ENCODE assay signal across 24 cellular contexts in the genomic region with DNA sequence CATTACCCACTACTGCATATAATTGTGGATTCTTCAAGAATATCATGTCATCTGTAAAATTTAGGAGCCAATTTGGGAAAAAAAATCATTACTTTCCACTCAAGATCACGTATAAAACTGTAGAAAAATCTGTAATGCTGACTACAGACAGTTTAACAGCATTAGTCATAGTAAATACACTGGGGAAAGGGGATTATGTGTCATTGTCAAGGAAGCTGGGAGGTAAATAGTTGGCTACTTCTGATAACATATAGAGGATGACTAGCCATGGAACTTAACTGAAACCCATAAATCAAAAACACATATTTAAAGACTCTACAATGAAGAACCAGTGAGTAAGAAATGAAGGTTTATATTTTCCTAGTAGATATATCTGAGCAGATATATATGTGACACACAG.
DNase-seq lines count a peak whose midpoint lies in the region; ATAC-seq and TF ChIP-seq lines count a peak whose summit lies in the region.
"Had no signal": no experiment of that assay in that cellular context is flagged by ENCODE, and none has a peak within 500 bp of the region (broad histone marks: within the 10 kb centered on the region; RNA-seq: fewer than 3 reads in every experiment).

No MANE protein-coding gene starts in this region.

- TF ChIP-seq RAD21 in SK-N-SH (IDR thresholded peaks at IDR 0.05; ENCODE audit: low read length), result no peak

- no peaks in the 10 kb centered on the region for H3K79me2 ChIP-seq in SK-N-SH (ENCODE audit: insufficient read depth)
- H3K79me2 ChIP-seq in smooth muscle cell (ENCODE audit: low read depth), result no peaks in the 10 kb centered on the region

- H4K20me1 ChIP-seq in SK-N-SH (ENCODE audit: insufficient read depth) (no peaks in the 10 kb centered on the region), smooth muscle cell (ENCODE audit: low read depth) (no peaks in the 10 kb centered on the region)

- H3K9me3 ChIP-seq in SK-N-SH, result no peaks in the 10 kb centered on the region
- no peaks in the 10 kb centered on the region for H3K9me3 ChIP-seq in RWPE2 (ENCODE audit: severe bottlenecking)
- no peaks in the 10 kb centered on the region for H3K9me3 ChIP-seq in smooth muscle cell (replicated peaks; ENCODE audit: low read depth)
- no peaks in the 10 kb centered on the region for H3K9me3 ChIP-seq in ascending aorta
- H3K9me3 ChIP-seq: spleen, upper lobe of right lung had no signal

- POLR2A ChIA-PET in SK-N-SH (lab: Yijun Ruan, JAX), result no interaction called here

- no peak overlapping the region for H3K9ac ChIP-seq in SK-N-SH
- H3K9ac ChIP-seq in smooth muscle cell (ENCODE audit: low read depth), result peak overlapping the region; percentile 12

- ATAC-seq in SK-N-SH treated with all-trans-retinoic acid at 6 μM for 48 hours (no peak), RWPE2 (ENCODE audit: low read depth) (peak; percentile 76)
- ATAC-seq: GM12878, HCT116, left cardiac atrium, upper lobe of right lung had no signal

- TF ChIP-seq EP300 in SK-N-SH (IDR thresholded peaks at IDR 0.05; ENCODE audit: borderline replicate concordance in 1 of 2, low read depth in 1 of 2, low read length in 1 of 2), result no peak

- H3K9me2 ChIP-seq in SK-N-SH, result no peaks in the 10 kb centered on the region

- TF ChIP-seq CTCF in SK-N-SH (IDR thresholded peaks at IDR 0.05) (no peak), RWPE2 (IDR thresholded peaks at IDR 0.05; ENCODE audit: poor library complexity, severe bottlenecking) (no peak), fibroblast of villous mesenchyme (IDR thresholded peaks at IDR 0.05; ENCODE audit: insufficient read depth, low read depth, low read length) (no peak), smooth muscle cell (IDR thresholded peaks at IDR 0.05; ENCODE audit: borderline replicate concordance, insufficient read depth, poor library complexity, severe bottlenecking) (no peak), ascending aorta (IDR thresholded peaks at IDR 0.05) (no peak)

- H3K4me3 ChIP-seq in SK-N-SH (ENCODE audit: low read depth in 2 of 2, low read length in 1 of 2) (no peak overlapping the region), RWPE2 (ENCODE audit: severe bottlenecking) (no peak overlapping the region), fibroblast of villous mesenchyme (ENCODE audit: low read depth, low read length) (no peak overlapping the region), smooth muscle cell (no peak overlapping the region), ascending aorta (no peak overlapping the region)
- H3K4me3 ChIP-seq: GM12878, spleen, upper lobe of right lung had no signal

- intact Hi-C loops in ascending aorta (cut with DNase I), result no loop called here

- H3F3A ChIP-seq in SK-N-SH (replicated peaks; ENCODE audit: insufficient read depth) (no peaks in the 10 kb centered on the region), smooth muscle cell (ENCODE audit: low read depth) (no peaks in the 10 kb centered on the region)

- CTCF ChIA-PET in SK-N-SH (lab: Yijun Ruan, JAX), result no interaction called here

- H3K27me3 ChIP-seq in SK-N-SH (ENCODE audit: insufficient read depth) (no peaks in the 10 kb centered on the region), RWPE2 (ENCODE audit: insufficient read depth, poor library complexity, severe bottlenecking) (no peaks in the 10 kb centered on the region), smooth muscle cell (ENCODE audit: low read depth) (no peaks in the 10 kb centered on the region), ascending aorta (no peaks in the 10 kb centered on the region)
- H3K27me3 ChIP-seq: spleen, upper lobe of right lung had no signal

- WGBS in SK-N-SH (ENCODE audit: low lambda C conversion rate), result 7% methylated on average over 1 of the region's 1 CpG
- WGBS in smooth muscle cell (ENCODE audit: low lambda C conversion rate), result 16% methylated on average over 1 of the region's 1 CpG

- H3K4me1 ChIP-seq in SK-N-SH (ENCODE audit: control insufficient read depth in 1 of 2, insufficient read depth in 2 of 2, low read depth in 1 of 2, low read length in 1 of 2) (no peaks in the 10 kb centered on the region), RWPE2 (ENCODE audit: insufficient read depth, poor library complexity, severe bottlenecking) (peaks cover 7% of the 10 kb centered on the region), smooth muscle cell (ENCODE audit: low read depth) (no peaks in the 10 kb centered on the region), ascending aorta (no peaks in the 10 kb centered on the region)
- H3K4me1 ChIP-seq: spleen, upper lobe of right lung had no signal

- H2AFZ ChIP-seq in SK-N-SH (ENCODE audit: low read depth), result no peak overlapping the region
- peak overlapping the region; percentile 34 for H2AFZ ChIP-seq in smooth muscle cell (ENCODE audit: low read depth)

- H3K36me3 ChIP-seq in SK-N-SH (replicated peaks in 1 of 2; ENCODE audit: control insufficient read depth in 1 of 2, insufficient read depth in 2 of 2, low read length in 1 of 2), result no peaks in the 10 kb centered on the region
- no peaks in the 10 kb centered on the region for H3K36me3 ChIP-seq in RWPE2 (ENCODE audit: low read depth)
- no peaks in the 10 kb centered on the region for H3K36me3 ChIP-seq in smooth muscle cell (ENCODE audit: low read depth)
- H3K36me3 ChIP-seq in ascending aorta, result no peaks in the 10 kb centered on the region
- H3K36me3 ChIP-seq: spleen, upper lobe of right lung had no signal

- no peak for DNase-seq in SK-N-SH
- no peak for DNase-seq in RWPE2 (ENCODE audit: low spot score)
- peak; percentile 43 for DNase-seq in fibroblast of villous mesenchyme (ENCODE audit: low read depth)
- no peak for DNase-seq in smooth muscle cell (lab: John Stamatoyannopoulos, UW; ENCODE audit: unreplicated experiment)
- no peak for DNase-seq in ascending aorta (ENCODE audit: low spot score in 2 of 2)
- no peak for DNase-seq in NCI-H510A treated with DMSO at 0.1 percent for 48 hours (lab: John Stamatoyannopoulos, UW)
- DNase-seq in ureter (ENCODE audit: low spot score), result no peak
- DNase-seq: activated gamma-delta T cell, GDM1, hypothalamus, KG1, left cardiac atrium, NCI-H2029, NCI-H510A, SHP77, spleen, T-helper 1 cell, upper lobe of right lung had no signal

- no peak overlapping the region for H3K4me2 ChIP-seq in SK-N-SH
- H3K4me2 ChIP-seq in smooth muscle cell, result peak overlapping the region; percentile 41

- H3K27ac ChIP-seq in SK-N-SH (ENCODE audit: low read depth in 2 of 2, low read length in 1 of 2) (no peak overlapping the region), RWPE2 (ENCODE audit: poor library complexity, severe bottlenecking) (no peak overlapping the region), smooth muscle cell (ENCODE audit: low read depth) (peak overlapping the region; percentile 82), ascending aorta (no peak overlapping the region)
- H3K27ac ChIP-seq: 22Rv1, C4-2B, HL-60, spleen, upper lobe of right lung had no signal

TF ChIP-seq in SK-N-SH treated with all-trans-retinoic acid at 6 μM for 48 hours, 23 proteins besides CTCF, POLR2A, EP300 and RAD21:
- TF ChIP-seq ISL1 (CRISPR knock-in tag; IDR thresholded peaks at IDR 0.05) (peak; percentile 40; the same call in 1 of the 2 replicates), ZC3H10 (CRISPR knock-in tag; IDR thresholded peaks at IDR 0.05) (no peak), PATZ1 (CRISPR knock-in tag; IDR thresholded peaks at IDR 0.05; ENCODE audit: borderline replicate concordance) (no peak)

TF ChIP-seq in SK-N-SH, 30 proteins besides CTCF, POLR2A, EP300 and RAD21:
- TF ChIP-seq TAF1 (IDR thresholded peaks at IDR 0.05; ENCODE audit: borderline replicate concordance, low read depth, low read length), result no peak
- no peak for TF ChIP-seq TEAD4 (IDR thresholded peaks at IDR 0.05; ENCODE audit: borderline replicate concordance, insufficient read depth)
